In genomic region chr13:20227288-20227687, GRCh38 we compare ENCODE assay signal across 36 cellular contexts. TPM values are rescaled to one million over a fixed set of nuclear protein-coding genes. Genes with fewer than 3 reads are reported as not detected.
"Had no signal": no experiment of that assay in that cellular context is flagged by ENCODE, and none has a peak within 500 bp of the region (broad histone marks: within the 10 kb centered on the region; RNA-seq: fewer than 3 reads in every experiment).

No MANE protein-coding gene starts in this region.

- H3K9me3 Mint-ChIP-seq: activated B cell treated with CpG ODN at 0.5 μM for 24 hours; activated CD4-positive, alpha-beta memory T cell treated with anti-CD3 and anti-CD28 coated beads for 36 hours; activated CD4-positive, alpha-beta T cell treated with anti-CD3 and anti-CD28 coated beads, Interleukin-2, amount 10 ng/mL, durations not matched to agents 24 days and 14 days; activated CD8-positive, alpha-beta T cell treated with anti-CD3 and anti-CD28 coated beads for 36 hours; activated naive CD4-positive, alpha-beta T cell treated with anti-CD3 and anti-CD28 coated beads, Interleukin-2, amount 10 ng/mL, durations not matched to agents 7 days and 5 days; activated naive CD4-positive, alpha-beta T cell treated with anti-CD3 and anti-CD28 coated beads, Interleukin-2, amount 50 U/mL, for 72 hours; activated naive CD8-positive, alpha-beta T cell treated with anti-CD3 and anti-CD28 coated beads for 36 hours; activated T-cell treated with anti-CD3 and anti-CD28 coated beads, Interleukin-2, amount 50 U/mL, for 24 hours; activated T-cell treated with anti-CD3 and anti-CD28 coated beads, Interleukin-2, amount 50 U/mL, for 72 hours; activated T-helper 1 cell treated with anti-CD3 and anti-CD28 coated beads, Interleukin-12 subunit alpha, Interleukin-12 subunit beta, Interleukin-2, Interleukin-4 antibody, amounts not matched to agents 30 ng/mL and 10 ng/mL and 1 ng/mL, durations not matched to agents 14 hours and 24 hours and 36 hours; activated T-helper 17 cell treated with anti-CD3 and anti-CD28 coated beads, Interleukin-2, amount 50 U/mL, for 72 hours; central memory CD8-positive, alpha-beta T cell; T-helper 1 cell treated with Interleukin-12 subunit alpha and Interleukin-12 subunit beta and Interleukin-4 antibody, amounts not matched to agents 30 μg/mL and 1 μg/mL, for 36 hours; T-helper 2 cell treated with Interferon-gamma antibody and Interleukin-4, amounts not matched to agents 5 μg/mL and 100 μg/mL, for 36 hours had no signal

- H3K4me3 Mint-ChIP-seq: activated B cell treated with CpG ODN at 0.5 μM for 24 hours; activated CD4-positive, alpha-beta memory T cell treated with anti-CD3 and anti-CD28 coated beads for 36 hours; activated CD4-positive, alpha-beta T cell treated with anti-CD3 and anti-CD28 coated beads, Interleukin-2, amount 10 ng/mL, durations not matched to agents 24 days and 14 days; activated CD8-positive, alpha-beta T cell treated with anti-CD3 and anti-CD28 coated beads for 36 hours; activated naive CD4-positive, alpha-beta T cell treated with anti-CD3 and anti-CD28 coated beads, Interleukin-2, amount 10 ng/mL, durations not matched to agents 7 days and 5 days; activated naive CD8-positive, alpha-beta T cell treated with anti-CD3 and anti-CD28 coated beads for 36 hours; activated T-cell treated with anti-CD3 and anti-CD28 coated beads, Interleukin-2, amount 50 U/mL, for 24 hours; activated T-cell treated with anti-CD3 and anti-CD28 coated beads, Interleukin-2, amount 50 U/mL, for 72 hours; activated T-helper 1 cell treated with anti-CD3 and anti-CD28 coated beads, Interleukin-12 subunit alpha, Interleukin-12 subunit beta, Interleukin-2, Interleukin-4 antibody, amounts not matched to agents 30 ng/mL and 10 ng/mL and 1 ng/mL, durations not matched to agents 14 hours and 24 hours and 36 hours; activated T-helper 17 cell treated with anti-CD3 and anti-CD28 coated beads, Interleukin-2, amount 50 U/mL, for 72 hours; central memory CD8-positive, alpha-beta T cell; T-helper 1 cell treated with Interleukin-12 subunit alpha and Interleukin-12 subunit beta and Interleukin-4 antibody, amounts not matched to agents 30 μg/mL and 1 μg/mL, for 36 hours; T-helper 2 cell treated with Interferon-gamma antibody and Interleukin-4, amounts not matched to agents 5 μg/mL and 100 μg/mL, for 36 hours had no signal

- H3K27ac ChIP-seq: adrenal gland, body of pancreas, brain microvascular endothelial cell, cardiac muscle cell, VCaP had no signal

- DNase-seq: activated B cell treated with CpG ODN at 0.5 μM for 24 hours; activated CD4-positive, alpha-beta memory T cell treated with anti-CD3 and anti-CD28 coated beads for 36 hours; activated CD4-positive, alpha-beta T cell treated with anti-CD3 and anti-CD28 coated beads for 4 hours; activated CD4-positive, alpha-beta T cell treated with anti-CD3 and anti-CD28 coated beads, Interleukin-2, amount 10 ng/mL, durations not matched to agents 24 days and 14 days; activated CD4-positive, alpha-beta T cell treated with anti-CD3 and anti-CD28 coated beads, Interleukin-2, amount 50 U/mL, for 1 hour; activated CD4-positive, alpha-beta T cell treated with anti-CD3 and anti-CD28 coated beads, Interleukin-2, amount 50 U/mL, for 4 hours; activated CD4-positive, CD25-positive, alpha-beta regulatory T cell treated with anti-CD3 and anti-CD28 coated beads, Interleukin-2, amount 50 U/mL, for 72 hours; activated CD8-positive, alpha-beta memory T cell treated with anti-CD3 and anti-CD28 coated beads, Interleukin-2, amount 50 U/mL, for 4 hours; activated CD8-positive, alpha-beta T cell treated with anti-CD3 and anti-CD28 coated beads for 36 hours; activated effector memory CD4-positive, alpha-beta T cell treated with anti-CD3 and anti-CD28 coated beads, Interleukin-2, amount 50 U/mL, for 16 hours; activated gamma-delta T cell treated with Interleukin-2 at 50 U/mL for 16 hours; activated naive CD4-positive, alpha-beta T cell; activated naive CD4-positive, alpha-beta T cell treated with anti-CD3 and anti-CD28 coated beads, Interleukin-2, amount 10 ng/mL, durations not matched to agents 7 days and 5 days; activated naive CD8-positive, alpha-beta T cell treated with anti-CD3 and anti-CD28 coated beads for 36 hours; activated T-cell treated with anti-CD3 and anti-CD28 coated beads, Interleukin-2, amount 50 U/mL, for 24 hours; activated T-cell treated with anti-CD3 and anti-CD28 coated beads, Interleukin-2, amount 50 U/mL, for 72 hours; adrenal gland; amniotic stem cell; aorta; body of pancreas; brain microvascular endothelial cell; caudate nucleus; cerebellar nuclear complex; SW 1271; T-helper 1 cell; T-helper 2 cell; T-helper 9 cell had no signal

- H3K9me3 ChIP-seq: adrenal gland, body of pancreas had no signal

- H3K4me1 Mint-ChIP-seq: activated T-helper 17 cell treated with anti-CD3 and anti-CD28 coated beads, Interleukin-2, amount 50 U/mL, for 72 hours had no signal

- ATAC-seq: activated CD8-positive, alpha-beta T cell treated with anti-CD3 and anti-CD28 coated beads for 36 hours; activated naive CD4-positive, alpha-beta T cell treated with anti-CD3 and anti-CD28 coated beads, Interleukin-2, amount 50 U/mL, for 72 hours; activated T-cell treated with anti-CD3 and anti-CD28 coated beads, Interleukin-2, amount 50 U/mL, for 72 hours; activated T-helper 17 cell treated with anti-CD3 and anti-CD28 coated beads, Interleukin-2, amount 50 U/mL, for 72 hours; body of pancreas had no signal

- H3K4me3 ChIP-seq: adrenal gland, body of pancreas, cardiac muscle cell had no signal

- H3K36me3 Mint-ChIP-seq: activated CD4-positive, alpha-beta memory T cell treated with anti-CD3 and anti-CD28 coated beads for 36 hours; activated naive CD4-positive, alpha-beta T cell treated with anti-CD3 and anti-CD28 coated beads, Interleukin-2, amount 50 U/mL, for 72 hours had no signal

- H3K36me3 ChIP-seq: adrenal gland, brain microvascular endothelial cell, cardiac muscle cell had no signal

- H3K27ac Mint-ChIP-seq: activated B cell treated with CpG ODN at 0.5 μM for 24 hours; activated CD4-positive, alpha-beta memory T cell treated with anti-CD3 and anti-CD28 coated beads for 36 hours; activated CD4-positive, alpha-beta T cell treated with anti-CD3 and anti-CD28 coated beads, Interleukin-2, amount 10 ng/mL, durations not matched to agents 24 days and 14 days; activated CD8-positive, alpha-beta T cell treated with anti-CD3 and anti-CD28 coated beads for 36 hours; activated naive CD4-positive, alpha-beta T cell treated with anti-CD3 and anti-CD28 coated beads, Interleukin-2, amount 10 ng/mL, durations not matched to agents 7 days and 5 days; activated naive CD4-positive, alpha-beta T cell treated with anti-CD3 and anti-CD28 coated beads, Interleukin-2, amount 50 U/mL, for 72 hours; activated naive CD8-positive, alpha-beta T cell treated with anti-CD3 and anti-CD28 coated beads for 36 hours; activated T-cell treated with anti-CD3 and anti-CD28 coated beads, Interleukin-2, amount 50 U/mL, for 24 hours; activated T-cell treated with anti-CD3 and anti-CD28 coated beads, Interleukin-2, amount 50 U/mL, for 72 hours; activated T-helper 1 cell treated with anti-CD3 and anti-CD28 coated beads, Interleukin-12 subunit alpha, Interleukin-12 subunit beta, Interleukin-2, Interleukin-4 antibody, amounts not matched to agents 30 ng/mL and 10 ng/mL and 1 ng/mL, durations not matched to agents 14 hours and 24 hours and 36 hours; activated T-helper 17 cell treated with anti-CD3 and anti-CD28 coated beads, Interleukin-2, amount 50 U/mL, for 72 hours; T-helper 1 cell treated with Interleukin-12 subunit alpha and Interleukin-12 subunit beta and Interleukin-4 antibody, amounts not matched to agents 30 μg/mL and 1 μg/mL, for 36 hours; T-helper 2 cell treated with Interferon-gamma antibody and Interleukin-4, amounts not matched to agents 5 μg/mL and 100 μg/mL, for 36 hours had no signal

RNA-seq across cellular contexts. Expression of gene GJB6, which starts 4.8 kb away (rescaled TPM):
- total RNA-seq: activated B cell treated with CpG ODN at 0.5 μM for 24 hours, aorta, astrocyte, body of pancreas, cardiac muscle cell had no signal

RNA-seq across cellular contexts. Expression of gene GJB2, which starts 34.5 kb away (rescaled TPM):
- total RNA-seq: activated B cell treated with CpG ODN at 0.5 μM for 24 hours had no signal
